In the genomic region with DNA sequence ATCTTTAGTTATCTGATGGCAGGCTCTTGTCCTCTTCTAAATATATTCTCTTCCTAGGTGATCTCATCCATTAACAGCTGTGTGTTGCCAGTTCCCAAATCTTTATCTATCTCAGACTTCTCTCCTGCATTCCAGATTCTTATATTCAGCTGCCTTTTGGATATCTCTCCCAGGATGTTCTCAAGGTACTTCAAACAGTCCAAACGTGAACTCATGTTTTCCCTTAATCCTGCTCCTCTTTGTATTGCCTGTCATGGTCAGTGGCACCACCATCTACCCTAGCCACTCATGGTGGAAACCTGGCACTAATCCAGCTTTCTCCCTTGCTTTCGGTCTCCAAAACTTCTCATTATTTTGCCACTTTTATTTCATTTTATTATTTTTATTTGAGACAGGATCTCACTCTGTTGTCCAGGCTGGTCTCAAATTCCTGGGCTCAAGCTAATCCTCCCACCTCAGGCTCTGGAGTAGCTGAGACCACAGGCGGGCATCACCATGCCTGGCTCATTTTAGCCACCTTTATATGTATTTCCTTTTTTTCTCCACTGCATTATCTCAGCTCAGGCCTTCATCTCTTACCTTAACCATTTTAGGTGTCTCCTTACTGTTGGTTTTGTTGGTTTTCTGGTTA, we compare ENCODE assay signal across 1 cellular context.
A peak's percentile ranks its signal among the peaks of the same experiment; 100 is the strongest.
TF ChIP-seq lines count a peak whose summit lies in the region.

No MANE protein-coding gene starts in this region.

TF ChIP-seq in K562, 482 proteins besides CTCF, POLR2A, EP300 and RAD21:
- TF ChIP-seq, protein P1, sequence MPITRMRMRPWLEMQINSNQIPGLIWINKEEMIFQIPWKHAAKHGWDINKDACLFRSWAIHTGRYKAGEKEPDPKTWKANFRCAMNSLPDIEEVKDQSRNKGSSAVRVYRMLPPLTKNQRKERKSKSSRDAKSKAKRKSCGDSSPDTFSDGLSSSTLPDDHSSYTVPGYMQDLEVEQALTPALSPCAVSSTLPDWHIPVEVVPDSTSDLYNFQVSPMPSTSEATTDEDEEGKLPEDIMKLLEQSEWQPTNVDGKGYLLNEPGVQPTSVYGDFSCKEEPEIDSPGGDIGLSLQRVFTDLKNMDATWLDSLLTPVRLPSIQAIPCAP (CRISPR knock-in tag; IDR thresholded peaks at IDR 0.05; ENCODE audit: borderline replicate concordance), result no peak
- 0 out of 2 replicates have a peak, but pooled peaks have one; percentile 26 for TF ChIP-seq ATF7 (IDR thresholded peaks at IDR 0.05)
- TF ChIP-seq PTRF (tag; IDR thresholded peaks at IDR 0.05), result no peak
- TF ChIP-seq ZNF668 (CRISPR knock-in tag; IDR thresholded peaks at IDR 0.05), result no peak
- no peak for TF ChIP-seq FOXP1 (CRISPR knock-in tag; IDR thresholded peaks at IDR 0.05)
- 0 out of 2 replicates have a peak, but pooled peaks have one; percentile 40 for TF ChIP-seq MEF2D (tag; conservative IDR thresholded peaks at IDR 0.05; ENCODE audit: low read depth)
- no peak for TF ChIP-seq CHCHD3 (CRISPR knock-in tag; IDR thresholded peaks at IDR 0.05)
- TF ChIP-seq SP2 (IDR thresholded peaks at IDR 0.05; ENCODE audit: extremely low read depth, low read depth, low read length, poor library complexity, severe bottlenecking), result no peak
- TF ChIP-seq SMARCA4 (IDR thresholded peaks at IDR 0.05), result 0 out of 2 replicates have a peak, but pooled peaks have one; percentile 16
- TF ChIP-seq TAF1 (IDR thresholded peaks at IDR 0.05; ENCODE audit: control insufficient read depth, extremely low read depth, insufficient read depth, low read length, severe bottlenecking), result no peak
- TF ChIP-seq, protein P2, sequence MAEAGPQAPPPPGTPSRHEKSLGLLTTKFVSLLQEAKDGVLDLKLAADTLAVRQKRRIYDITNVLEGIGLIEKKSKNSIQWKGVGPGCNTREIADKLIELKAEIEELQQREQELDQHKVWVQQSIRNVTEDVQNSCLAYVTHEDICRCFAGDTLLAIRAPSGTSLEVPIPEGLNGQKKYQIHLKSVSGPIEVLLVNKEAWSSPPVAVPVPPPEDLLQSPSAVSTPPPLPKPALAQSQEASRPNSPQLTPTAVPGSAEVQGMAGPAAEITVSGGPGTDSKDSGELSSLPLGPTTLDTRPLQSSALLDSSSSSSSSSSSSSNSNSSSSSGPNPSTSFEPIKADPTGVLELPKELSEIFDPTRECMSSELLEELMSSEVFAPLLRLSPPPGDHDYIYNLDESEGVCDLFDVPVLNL (CRISPR knock-in tag; IDR thresholded peaks at IDR 0.05; ENCODE audit: low read depth), result no peak
- no peak for TF ChIP-seq ZNF140 (CRISPR knock-in tag; IDR thresholded peaks at IDR 0.05)
- TF ChIP-seq, protein P3, sequence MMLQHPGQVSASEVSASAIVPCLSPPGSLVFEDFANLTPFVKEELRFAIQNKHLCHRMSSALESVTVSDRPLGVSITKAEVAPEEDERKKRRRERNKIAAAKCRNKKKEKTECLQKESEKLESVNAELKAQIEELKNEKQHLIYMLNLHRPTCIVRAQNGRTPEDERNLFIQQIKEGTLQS (IDR thresholded peaks at IDR 0.05), result peak; percentile 42; the same call in 1 of the 2 replicates
- TF ChIP-seq, protein P3 (CRISPR knock-in tag; conservative IDR thresholded peaks at IDR 0.05), result no peak
- TF ChIP-seq CBFA2T2 (conservative IDR thresholded peaks at IDR 0.05), result 0 out of 2 replicates have a peak, but pooled peaks have one; percentile 14
- 0 out of 2 replicates have a peak, but pooled peaks have one; percentile 40 for TF ChIP-seq JUND (IDR thresholded peaks at IDR 0.05; ENCODE audit: borderline replicate concordance, low read depth, low read length)
- TF ChIP-seq JUND (tag; IDR thresholded peaks at IDR 0.05; ENCODE audit: borderline replicate concordance, low read depth, low read length), result peak; percentile 69; the same call in 1 of the 3 replicates
- TF ChIP-seq BRF1 (IDR thresholded peaks at IDR 0.05; ENCODE audit: borderline replicate concordance, extremely low read depth, insufficient read length), result no peak
- TF ChIP-seq, protein P4, sequence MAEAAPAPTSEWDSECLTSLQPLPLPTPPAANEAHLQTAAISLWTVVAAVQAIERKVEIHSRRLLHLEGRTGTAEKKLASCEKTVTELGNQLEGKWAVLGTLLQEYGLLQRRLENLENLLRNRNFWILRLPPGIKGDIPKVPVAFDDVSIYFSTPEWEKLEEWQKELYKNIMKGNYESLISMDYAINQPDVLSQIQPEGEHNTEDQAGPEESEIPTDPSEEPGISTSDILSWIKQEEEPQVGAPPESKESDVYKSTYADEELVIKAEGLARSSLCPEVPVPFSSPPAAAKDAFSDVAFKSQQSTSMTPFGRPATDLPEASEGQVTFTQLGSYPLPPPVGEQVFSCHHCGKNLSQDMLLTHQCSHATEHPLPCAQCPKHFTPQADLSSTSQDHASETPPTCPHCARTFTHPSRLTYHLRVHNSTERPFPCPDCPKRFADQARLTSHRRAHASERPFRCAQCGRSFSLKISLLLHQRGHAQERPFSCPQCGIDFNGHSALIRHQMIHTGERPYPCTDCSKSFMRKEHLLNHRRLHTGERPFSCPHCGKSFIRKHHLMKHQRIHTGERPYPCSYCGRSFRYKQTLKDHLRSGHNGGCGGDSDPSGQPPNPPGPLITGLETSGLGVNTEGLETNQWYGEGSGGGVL (CRISPR knock-in tag; IDR thresholded peaks at IDR 0.05), result no peak
- no peak for TF ChIP-seq NCOA1 (IDR thresholded peaks at IDR 0.05; ENCODE audit: low read depth)
- TF ChIP-seq ZNF121 (CRISPR knock-in tag; conservative IDR thresholded peaks at IDR 0.05), result peak; percentile 56
- TF ChIP-seq NFIC (IDR thresholded peaks at IDR 0.05), result peak; percentile 81
- TF ChIP-seq ZBTB17 (CRISPR knock-in tag; IDR thresholded peaks at IDR 0.05), result no peak
